ENCODE assay signal across 9 cellular contexts in the genomic region with DNA sequence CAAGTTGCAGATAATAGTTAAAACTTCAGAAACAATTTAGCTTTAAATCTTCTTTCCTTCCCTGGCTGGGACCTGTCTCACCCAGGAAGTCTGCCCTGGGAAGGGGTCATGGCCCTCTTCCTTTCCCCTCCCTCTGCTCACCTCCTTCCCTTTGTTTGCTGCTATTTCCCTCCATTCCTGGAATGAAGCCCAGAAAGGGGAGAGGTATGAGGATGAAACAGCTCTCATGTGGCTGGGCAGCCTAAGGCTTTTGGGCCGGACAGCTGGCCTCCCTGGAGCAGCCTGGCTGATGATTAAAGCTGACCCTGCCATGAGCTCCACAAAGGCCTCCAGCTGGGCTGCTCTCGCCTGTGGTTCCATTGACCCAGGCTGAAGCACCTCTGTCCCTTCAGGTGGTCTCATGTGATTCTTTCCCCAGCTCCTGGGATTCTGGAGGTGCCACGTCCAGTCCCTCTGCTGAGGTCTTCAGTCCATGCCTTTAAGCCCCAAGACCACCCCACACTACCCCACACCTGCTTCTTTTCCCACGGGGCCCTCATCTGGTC.
A peak's percentile ranks its signal among the peaks of the same experiment; 100 is the strongest.
DNase-seq lines count a peak whose midpoint lies in the region; ATAC-seq, FAIRE-seq and TF ChIP-seq lines count a peak whose summit lies in the region.
"Had no signal": no experiment of that assay in that cellular context is flagged by ENCODE, and none has a peak within 500 bp of the region (broad histone marks: within the 10 kb centered on the region; RNA-seq: fewer than 3 reads in every experiment).

No MANE protein-coding gene starts in this region.

- H2AFZ ChIP-seq in HepG2 (ENCODE audit: low read length), result no peak overlapping the region

- FAIRE-seq in HepG2 (lab: Jason Lieb, UNC), result peak; percentile 95

- H3K27ac ChIP-seq in AG04450 (ENCODE audit: low read depth, low read length), result peak overlapping the region; percentile 83
- peak overlapping the region; percentile 98 for H3K27ac ChIP-seq in HepG2 (ENCODE audit: extremely low read length, insufficient read depth, low read length)
- no peak overlapping the region for H3K27ac ChIP-seq in substantia nigra (ENCODE audit: low read depth, low read length, poor library complexity, severe bottlenecking)

- peak overlapping the region; percentile 16; the same call in 1 of the 2 replicates for H3K4me2 ChIP-seq in HepG2 (ENCODE audit: low read depth, low read length)

- intact Hi-C loops in HepG2 (cut with micrococcal nuclease; ENCODE audit: unreplicated experiment), result loop anchor here (1.0 to 2.0 kb wide), 2 partner anchors 85 to 90 kb away; no protein-coding TSS in a partner anchor

- H3K4me3 ChIP-seq in AG04450 (ENCODE audit: low read depth, low read length), result no peak overlapping the region
- no peak overlapping the region for H3K4me3 ChIP-seq in astrocyte of the cerebellum (ENCODE audit: low read depth, low read length)
- H3K4me3 ChIP-seq in HepG2 (replicated peaks in 1 of 3; ENCODE audit: insufficient read depth in 1 of 3, low read depth in 2 of 3, low read length in 3 of 3), result no peak overlapping the region

- peaks cover 65% of the 10 kb centered on the region for H3K4me1 ChIP-seq in HepG2 (ENCODE audit: insufficient read depth, low read length)

- TF ChIP-seq CTCF in AG04450 (IDR thresholded peaks at IDR 0.05; ENCODE audit: low read depth, low read length), result no peak
- TF ChIP-seq CTCF in HFFc6 (IDR thresholded peaks at IDR 0.05), result no peak
- TF ChIP-seq CTCF in astrocyte of the cerebellum (IDR thresholded peaks at IDR 0.05; ENCODE audit: low read depth, low read length, missing control alignments), result no peak
- TF ChIP-seq CTCF in HepG2 (CRISPR knock-in tag; IDR thresholded peaks at IDR 0.05), result no peak; the same call in 1 of the 2 replicates

- H3K27me3 ChIP-seq in AG04450 (ENCODE audit: control insufficient read depth, insufficient read depth, low read length) (no peaks in the 10 kb centered on the region), HepG2 (ENCODE audit: control insufficient read depth in 1 of 2, insufficient read depth in 2 of 2, low read length in 2 of 2) (no peaks in the 10 kb centered on the region)

- TF ChIP-seq POLR2A in HepG2 (IDR thresholded peaks at IDR 0.05; ENCODE audit: insufficient read depth in 1 of 2, low read depth in 2 of 2, low read length in 2 of 2), result peak in 1 of 2 experiments; percentile 34; a peak in 1 of 4 replicates

- peak overlapping the region; percentile 44; the same call in 1 of the 2 replicates for H3K4me3 Mint-ChIP-seq in HFFc6

- H3K9me3 ChIP-seq in AG04450 (ENCODE audit: control insufficient read depth, insufficient read depth, low read length), result no peaks in the 10 kb centered on the region; the same call in 1 of the 2 replicates
- H3K9me3 ChIP-seq in HepG2 (ENCODE audit: low read length), result peaks cover 7% of the 10 kb centered on the region; the same call in 1 of the 2 replicates

- peak; percentile 90 for ATAC-seq in HepG2

- 57% methylated on average over 3 of the region's 4 CpGs for WGBS in HepG2 (ENCODE audit: low lambda C conversion rate)

- H4K20me1 ChIP-seq in HepG2 (ENCODE audit: insufficient read depth, low read length), result no peaks in the 10 kb centered on the region

- peak in 1 of 2 experiments; percentile 91; a peak in 2 of 4 replicates for TF ChIP-seq EP300 in HepG2 (IDR thresholded peaks at IDR 0.05; ENCODE audit: low read depth in 2 of 2, low read length in 2 of 2)
- peak; percentile 83; the same call in 1 of the 2 replicates for TF ChIP-seq EP300 in HepG2 (CRISPR knock-in tag; IDR thresholded peaks at IDR 0.05; ENCODE audit: borderline replicate concordance)

- H3K9ac ChIP-seq in HepG2 (ENCODE audit: insufficient read depth, low read depth, low read length), result peak overlapping the region; percentile 72

- no peaks in the 10 kb centered on the region for H3K36me3 ChIP-seq in HepG2 (replicated peaks in 1 of 2; ENCODE audit: control insufficient read depth in 1 of 2, insufficient read depth in 2 of 2, low read length in 2 of 2)

- POLR2A ChIA-PET in AG04450 (lab: Yijun Ruan, JAX) (interaction anchor here (0.7 to 1.3 kb wide), 3 partner anchors 16 to 80 kb away, joined by 3 to 4 read pairs (median 4); no protein-coding TSS in a partner anchor), HepG2 (lab: Yijun Ruan, JAX) (interaction anchor here (0.7 to 4.0 kb wide), 10 partner anchors 12 to 501 kb away, joined by 3 to 124 read pairs (median 3); no protein-coding TSS in a partner anchor)

- peak; percentile 77 for DNase-seq in AG04450 (ENCODE audit: low read depth, low spot score)
- DNase-seq in HFFc6, result peak; percentile 84
- peak; percentile 86 for DNase-seq in astrocyte of the cerebellum (ENCODE audit: low read depth)
- DNase-seq in HepG2 (ENCODE audit: low spot score), result peak; percentile 96
- no peak for DNase-seq in NCI-H1436 (lab: John Stamatoyannopoulos, UW)
- no peak for DNase-seq in cerebellar nuclear complex (lab: John Stamatoyannopoulos, UW)
- no peak for DNase-seq in substantia nigra (lab: John Stamatoyannopoulos, UW)
- no peak for DNase-seq in activated CD8-positive, alpha-beta memory T cell treated with anti-CD3 and anti-CD28 coated beads for 24 hours
- DNase-seq: GDM1 had no signal

- no peaks in the 10 kb centered on the region for H3K79me2 ChIP-seq in HepG2 (ENCODE audit: insufficient read depth, low read length)

- peak overlapping the region; percentile 99 for H3K27ac Mint-ChIP-seq in HFFc6

- no TSS peak for BruUV-seq in HepG2 (replicated peaks; lab: Mats Ljungman, UMichigan)

- peaks cover 9% of the 10 kb centered on the region; the same call in 1 of the 2 replicates for H3K9me3 Mint-ChIP-seq in HFFc6

- in situ Hi-C loops in astrocyte of the cerebellum (cut with HindIII; ENCODE audit: low sequenced_read_pairs), result loop anchor here (5.0 kb wide), 1 partner anchor 80 kb away; no protein-coding TSS in a partner anchor
- in situ Hi-C loops in HepG2 (cut with HindIII; ENCODE audit: extremely low pct_ligation_motif_present, low pct_unique_long_range_greater_than_20kb), result loop anchor here (5.0 kb wide), 1 partner anchor 35 kb away; no protein-coding TSS in a partner anchor

- H3K4me1 Mint-ChIP-seq in HFFc6 (ENCODE audit: low read depth), result peaks cover 69% of the 10 kb centered on the region

- peak; percentile 30; the same call in 1 of the 2 replicates for TF ChIP-seq RAD21 in HepG2 (CRISPR knock-in tag; IDR thresholded peaks at IDR 0.05)

- H3K27me3 Mint-ChIP-seq in HFFc6 (ENCODE audit: insufficient read depth), result peaks cover 2% of the 10 kb centered on the region

- peaks cover 13% of the 10 kb centered on the region; the same call in 1 of the 2 replicates for H3K36me3 Mint-ChIP-seq in HFFc6 (ENCODE audit: low read depth)

- CTCF ChIA-PET in AG04450 (lab: Charles Lee), result interaction anchor here (0.7 to 4.3 kb wide), 3 partner anchors 11 to 127 kb away, joined by 3 to 31 read pairs (median 4); no protein-coding TSS in a partner anchor
- CTCF ChIA-PET in HepG2 (lab: Yijun Ruan, JAX; ENCODE audit: low intra/inter-chr PET ratio, low total read pairs), result no interaction called here

TF ChIP-seq in HepG2, 621 proteins besides CTCF, POLR2A, EP300 and RAD21 (continues in another document):
- peak; percentile 78 for TF ChIP-seq ELF1 (CRISPR knock-in tag; IDR thresholded peaks at IDR 0.05)
- peak; percentile 42; the same call in 1 of the 2 replicates for TF ChIP-seq ZNF564 (CRISPR knock-in tag; IDR thresholded peaks at IDR 0.05)
- peak; percentile 99 for TF ChIP-seq ZNF710 (CRISPR knock-in tag; IDR thresholded peaks at IDR 0.05; ENCODE audit: borderline replicate concordance)
- TF ChIP-seq ZZZ3 (CRISPR knock-in tag; IDR thresholded peaks at IDR 0.05; ENCODE audit: borderline replicate concordance), result no peak
- TF ChIP-seq MAFK (conservative IDR thresholded peaks at IDR 0.05 in 1 of 2, IDR thresholded peaks at IDR 0.05 in 1 of 2; ENCODE audit: low read length in 2 of 2), result peak in 1 of 2 experiments; percentile 28; a peak in 1 of 4 replicates
- TF ChIP-seq GMEB1 (CRISPR knock-in tag; IDR thresholded peaks at IDR 0.05; ENCODE audit: borderline replicate concordance), result peak; percentile 20; the same call in 1 of the 2 replicates
- TF ChIP-seq PPARG (CRISPR knock-in tag; conservative IDR thresholded peaks at IDR 0.05), result peak; percentile 85
- TF ChIP-seq CBFB (CRISPR knock-in tag; IDR thresholded peaks at IDR 0.05), result peak; percentile 50; the same call in 1 of the 2 replicates
- TF ChIP-seq ISL2 (CRISPR knock-in tag; IDR thresholded peaks at IDR 0.05), result peak; percentile 86

Comparison
In these comparisons a context has a peak if more than half of its experiments do, and no peak if none do; other contexts are left out.
1. DNase-seq: peak in AG04450 (single experiment), HFFc6 (single experiment), astrocyte of the cerebellum (single experiment) and HepG2 (single experiment); none in NCI-H1436 (single experiment), cerebellar nuclear complex (0 of 2), substantia nigra (0 of 49) and activated CD8-positive, alpha-beta memory T cell treated with anti-CD3 and anti-CD28 coated beads for 24 hours (single experiment).